ENCODE assay signal across 22 cellular contexts in genomic region chr18:75219684-75220083, GRCh38. TPM values are rescaled to one million over a fixed set of nuclear protein-coding genes. Genes with fewer than 3 reads are reported as not detected.
DNase-seq lines count a peak whose midpoint lies in the region; ATAC-seq, FAIRE-seq and TF ChIP-seq lines count a peak whose summit lies in the region.
"Had no signal": no experiment of that assay in that cellular context is flagged by ENCODE, and none has a peak within 500 bp of the region (broad histone marks: within the 10 kb centered on the region; RNA-seq: fewer than 3 reads in every experiment).

No MANE protein-coding gene starts in this region.

- H3K4me1 ChIP-seq in sigmoid colon, result peaks cover 0 to 100% (median 72%) of the 10 kb centered on the region in 4 donors

- no peak for TF ChIP-seq EP300 in sigmoid colon (IDR thresholded peaks at IDR 0.05)

- peak; percentile 5 for FAIRE-seq in GM12891 (lab: Jason Lieb, UNC)

- H3K4me3 Mint-ChIP-seq in T-helper 17 cell, result no peak overlapping the region
- H3K4me3 Mint-ChIP-seq: activated naive CD4-positive, alpha-beta T cell treated with anti-CD3 and anti-CD28 coated beads, Interleukin-2, amount 10 ng/mL, durations not matched to agents 7 days and 5 days had no signal

- H3K4me1 Mint-ChIP-seq in T-helper 17 cell, result peaks cover 36% of the 10 kb centered on the region

- H3K9me3 ChIP-seq in T-helper 17 cell (ENCODE audit: control insufficient read depth, low read length, poor library complexity, severe bottlenecking) (no peaks in the 10 kb centered on the region), sigmoid colon (no peaks in the 10 kb centered on the region)
- H3K9me3 ChIP-seq: heart right ventricle, MG63, suprapubic skin had no signal

- TF ChIP-seq CTCF in sigmoid colon (IDR thresholded peaks at IDR 0.05), result no peak

- H3K27ac Mint-ChIP-seq in T-helper 17 cell, result peak overlapping the region; percentile 29
- H3K27ac Mint-ChIP-seq: activated naive CD4-positive, alpha-beta T cell treated with anti-CD3 and anti-CD28 coated beads, Interleukin-2, amount 10 ng/mL, durations not matched to agents 7 days and 5 days had no signal

- ATAC-seq in T-helper 17 cell, result no peak
- ATAC-seq in left lobe of liver, result peak; percentile 54
- no peak for ATAC-seq in GM21717 (IDR thresholded peaks at IDR 0.05; ENCODE audit: unreplicated experiment)
- ATAC-seq: heart right ventricle, Panc1, SK-N-SH treated with all-trans-retinoic acid at 6 μM for 48 hours had no signal

- no peaks in the 10 kb centered on the region for H3K27me3 ChIP-seq in sigmoid colon
- H3K27me3 ChIP-seq: brain microvascular endothelial cell, heart right ventricle, MG63, suprapubic skin had no signal

- WGBS in sigmoid colon, 2 donors, result 23 to 58% methylated on average over 7 of the region's 7 CpGs

- H3K27ac ChIP-seq in sigmoid colon, result peak overlapping the region; percentile 56 to 96 (median 80)
- H3K27ac ChIP-seq: brain microvascular endothelial cell, suprapubic skin had no signal

- intact Hi-C loops in sigmoid colon (cut with DNase I), result no loop called here

- H3K27me3 Mint-ChIP-seq in T-helper 17 cell, result no peaks in the 10 kb centered on the region
- H3K27me3 Mint-ChIP-seq: activated naive CD4-positive, alpha-beta T cell treated with anti-CD3 and anti-CD28 coated beads, Interleukin-2, amount 10 ng/mL, durations not matched to agents 7 days and 5 days had no signal

- TF ChIP-seq POLR2A in GM12891 (IDR thresholded peaks at IDR 0.05; ENCODE audit: low read depth, low read length), result no peak
- no peak for TF ChIP-seq POLR2A in sigmoid colon (IDR thresholded peaks at IDR 0.05)

- H3K36me3 ChIP-seq in sigmoid colon, result no peaks in the 10 kb centered on the region
- H3K36me3 ChIP-seq: brain microvascular endothelial cell, MG63, suprapubic skin had no signal

- DNase-seq in GM12891 (ENCODE audit: insufficient read length, low spot score), result no peak
- DNase-seq in T-helper 17 cell, result no peak
- DNase-seq in left lobe of liver (ENCODE audit: low spot score), result no peak
- DNase-seq in sigmoid colon, result no peak
- no peak for DNase-seq in epidermal melanocyte (ENCODE audit: insufficient read length, low spot score)
- DNase-seq in RPMI8226, result no peak
- DNase-seq: activated CD4-positive, alpha-beta T cell treated with anti-CD3 and anti-CD28 coated beads for 4 hours; activated naive CD4-positive, alpha-beta T cell treated with anti-CD3 and anti-CD28 coated beads, Interleukin-2, amount 10 ng/mL, durations not matched to agents 7 days and 5 days; brain microvascular endothelial cell; dermis blood vessel endothelial cell; EL; heart right ventricle; islet precursor cell; MG63; midbrain; NCI-H2029; NCI-H524 treated with DMSO at 0.1 percent for 48 hours; stimulated activated CD4-positive, alpha-beta T cell treated with anti-CD3 and anti-CD28 coated beads, Interleukin-4, amount 100 ng/mL, for 1 hour had no signal

- no peaks in the 10 kb centered on the region for H3K36me3 Mint-ChIP-seq in T-helper 17 cell (ENCODE audit: low read depth)

- H3K4me3 ChIP-seq in sigmoid colon, result no peak overlapping the region
- H3K4me3 ChIP-seq: heart right ventricle, MG63, suprapubic skin had no signal

TF ChIP-seq in GM12891, 5 proteins besides CTCF, POLR2A, EP300 and RAD21:
- TF ChIP-seq POU2F2 (IDR thresholded peaks at IDR 0.05; ENCODE audit: low read depth, low read length), result no peak
- no peak for TF ChIP-seq POLR2AphosphoS5 (IDR thresholded peaks at IDR 0.05; ENCODE audit: low read depth, low read length)
- no peak for TF ChIP-seq PAX5 (IDR thresholded peaks at IDR 0.05; ENCODE audit: insufficient read depth, low read length, severe bottlenecking)
- TF ChIP-seq SPI1 (IDR thresholded peaks at IDR 0.05; ENCODE audit: low read depth, low read length), result no peak
- TF ChIP-seq TAF1 (IDR thresholded peaks at IDR 0.05; ENCODE audit: low read depth, low read length), result no peak

RNA-seq across cellular contexts. Expression of gene TSHZ1, which starts 9.1 kb away (rescaled TPM):
- polyA plus RNA-seq in GM12891 (2012; ENCODE audit: low read depth, missing spikeins), result 3.3 TPM
- total RNA-seq in T-helper 17 cell, result 10 to 100 TPM; 17.5 to 17.6 TPM
- 12.1 TPM for total RNA-seq in left lobe of liver
- total RNA-seq in sigmoid colon, result 10 to 100 TPM; 23.0 to 29.4 (median 27.9) TPM
- polyA plus RNA-seq in sigmoid colon, result 1 to 10 TPM; 7.8 to 9.8 (median 8.8) TPM

RNA-seq across cellular contexts. Expression of gene PTGR3, which starts 10.7 kb away (rescaled TPM):
- polyA plus RNA-seq in GM12891 (2012; ENCODE audit: low read depth, missing spikeins), result 23.2 TPM
- 10 to 100 TPM; 20.8 to 25.1 TPM for total RNA-seq in T-helper 17 cell
- total RNA-seq in left lobe of liver, result 25.4 TPM
- total RNA-seq in sigmoid colon, result 10 to 100 TPM; 24.3 to 33.8 (median 25.4) TPM
- polyA plus RNA-seq in sigmoid colon, result 10 to 100 TPM; 22.7 to 31.8 (median 29.4) TPM
